ENCODE assay signal across 31 cellular contexts in the genomic region with DNA sequence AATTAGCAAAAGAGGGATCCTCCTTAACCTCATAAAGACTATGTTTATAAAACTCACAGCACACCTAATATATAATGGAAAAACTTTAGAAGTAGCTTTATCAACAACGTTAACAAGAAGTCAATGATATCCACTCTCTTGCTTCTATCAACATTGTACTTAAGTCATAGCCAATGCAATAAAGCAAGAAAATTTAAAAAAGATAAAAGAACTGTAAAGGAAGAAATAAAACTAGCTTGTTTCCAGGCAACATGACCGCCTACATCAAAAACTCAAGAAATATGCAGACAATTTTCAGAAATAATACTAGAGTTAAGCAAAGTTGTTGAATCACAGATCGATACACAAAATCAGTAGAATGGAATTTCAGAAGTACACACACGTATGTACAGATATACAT.
DNase-seq lines count a peak whose midpoint lies in the region; ATAC-seq, FAIRE-seq and TF ChIP-seq lines count a peak whose summit lies in the region.
"Had no signal": no experiment of that assay in that cellular context is flagged by ENCODE, and none has a peak within 500 bp of the region (broad histone marks: within the 10 kb centered on the region; RNA-seq: fewer than 3 reads in every experiment).

No MANE protein-coding gene starts in this region.

- no peak for TF ChIP-seq RAD21 in K562 (CRISPR knock-in tag; conservative IDR thresholded peaks at IDR 0.05 in 1 of 2, IDR thresholded peaks at IDR 0.05 in 1 of 2)

- H3K79me2 ChIP-seq in K562 (ENCODE audit: control insufficient read depth, insufficient read depth, low read length), result no peaks in the 10 kb centered on the region

- POLR2A ChIA-PET in HEK293 (lab: Yijun Ruan, JAX), result no interaction called here
- POLR2A ChIA-PET in K562 (lab: Yijun Ruan, JAX), result interaction anchor here (0.8 to 1.5 kb wide), 2 partner anchors 11 to 13 kb away, joined by 3 to 4 read pairs; no protein-coding TSS in a partner anchor

- H3K4me3 ChIP-seq in HEK293 (ENCODE audit: low read depth, low read length), result no peak overlapping the region
- no peak overlapping the region for H3K4me3 ChIP-seq in K562
- H3K4me3 ChIP-seq: A549; BLaER1; BLaER1 treated with 17β-estradiol and CSF1 and Interleukin-3, amounts not matched to agents 10 nM and 100 nM had no signal

- no peak for TF ChIP-seq EP300 in K562 (IDR thresholded peaks at IDR 0.05; ENCODE audit: low read length)

- H3K9me1 ChIP-seq in K562 (ENCODE audit: control insufficient read depth, insufficient read depth, low read length), result no peaks in the 10 kb centered on the region

- no peaks in the 10 kb centered on the region for H3K27me3 ChIP-seq in K562 (ENCODE audit: control insufficient read depth in 2 of 2, insufficient read depth in 2 of 2, low read length in 2 of 2)
- H3K27me3 ChIP-seq: BE2C; BLaER1; BLaER1 treated with 17β-estradiol and CSF1 and Interleukin-3, amounts not matched to agents 10 nM and 100 nM had no signal

- CTCF ChIA-PET in HEK293 (lab: Yijun Ruan, JAX), result interaction anchor here (1.0 kb wide), 1 partner anchor 97 kb away, joined by 4 read pairs; no protein-coding TSS in a partner anchor
- CTCF ChIA-PET in K562 (lab: Yijun Ruan, JAX; ENCODE audit: low intra/inter-chr PET ratio), result no interaction called here

- no peak overlapping the region for H2AFZ ChIP-seq in K562 (ENCODE audit: low read depth, low read length)

- H4K20me1 ChIP-seq in K562 (replicated peaks; ENCODE audit: control insufficient read depth, insufficient read depth, low read length), result no peaks in the 10 kb centered on the region
- H4K20me1 ChIP-seq: BLaER1; BLaER1 treated with 17β-estradiol and CSF1 and Interleukin-3, amounts not matched to agents 10 nM and 100 nM had no signal

- BruUV-seq in K562 (replicated peaks; lab: Mats Ljungman, UMichigan), result no TSS peak

- in situ Hi-C loops in K562 (cut with MboI), result no loop called here

- H3K27ac ChIP-seq in HEK293 (ENCODE audit: extremely low read depth, low read depth, low read length) (no peak overlapping the region), K562 (ENCODE audit: extremely low read depth, low read depth, low read length) (no peak overlapping the region)
- H3K27ac ChIP-seq: 22Rv1; A549; BLaER1; BLaER1 treated with 17β-estradiol and CSF1 and Interleukin-3, amounts not matched to agents 10 nM and 100 nM; C4-2B had no signal

- no peaks in the 10 kb centered on the region for H3K36me3 ChIP-seq in HEK293 (ENCODE audit: control insufficient read depth in 2 of 2, insufficient read depth in 1 of 2, low read length in 2 of 2)
- H3K36me3 ChIP-seq in K562 (ENCODE audit: control insufficient read depth, insufficient read depth, low read length), result no peaks in the 10 kb centered on the region; the same call in 2 of the 3 replicates
- H3K36me3 ChIP-seq: BE2C; BLaER1; BLaER1 treated with 17β-estradiol and CSF1 and Interleukin-3, amounts not matched to agents 10 nM and 100 nM had no signal

- intact Hi-C loops in K562 (cut with micrococcal nuclease), result no loop called here

- TF ChIP-seq CTCF in HEK293 (tag by site-specific recombination; IDR thresholded peaks at IDR 0.05) (no peak), K562 (IDR thresholded peaks at IDR 0.05 in 2 of 3, conservative IDR thresholded peaks at IDR 0.05 in 1 of 3; ENCODE audit: insufficient read depth in 2 of 3, low read depth in 1 of 3, low read length in 3 of 3) (no peak)

- no peak overlapping the region for H3K9ac ChIP-seq in K562 (ENCODE audit: insufficient read depth in 1 of 2, low read depth in 2 of 2, low read length in 2 of 2)
- H3K9ac ChIP-seq: BLaER1; BLaER1 treated with 17β-estradiol and CSF1 and Interleukin-3, amounts not matched to agents 10 nM and 100 nM had no signal

- FAIRE-seq in K562 (lab: Jason Lieb, UNC), result no peak
- FAIRE-seq: A204.1, A549, D721Med had no signal

- TF ChIP-seq POLR2A in K562 (conservative IDR thresholded peaks at IDR 0.05), result no peak

- no peak overlapping the region for H3K4me2 ChIP-seq in K562 (ENCODE audit: insufficient read depth, low read length)
- H3K4me2 ChIP-seq: A549; BLaER1; BLaER1 treated with 17β-estradiol and CSF1 and Interleukin-3, amounts not matched to agents 10 nM and 100 nM had no signal

- H3K9me3 ChIP-seq in HEK293 (ENCODE audit: control insufficient read depth, insufficient read depth, low read depth, low read length) (no peaks in the 10 kb centered on the region), K562 (replicated peaks; ENCODE audit: control insufficient read depth, insufficient read depth, low read depth, low read length) (no peaks in the 10 kb centered on the region; the same call in 1 of the 2 replicates)
- H3K9me3 ChIP-seq: A549, BE2C had no signal

- H3K4me1 ChIP-seq in HEK293 (ENCODE audit: control insufficient read depth, insufficient read depth, low read length) (no peaks in the 10 kb centered on the region), K562 (replicated peaks in 1 of 2; ENCODE audit: control insufficient read depth in 2 of 2, insufficient read depth in 2 of 2, low read length in 2 of 2) (peaks cover 0 to 7% of the 10 kb centered on the region in 2 experiments; a peak in 2 of 5 replicates)
- H3K4me1 ChIP-seq: A549; BE2C; BLaER1; BLaER1 treated with 17β-estradiol and CSF1 and Interleukin-3, amounts not matched to agents 10 nM and 100 nM; Caco-2 had no signal

- no peak for ATAC-seq in K562
- ATAC-seq: A549; CD8-positive, alpha-beta T cell had no signal

- 51% methylated on average over 4 of the region's 4 CpGs for WGBS in K562 (ENCODE audit: insufficient coverage, low coverage, missing lambda C conversion rate)

- DNase-seq in K562 (ENCODE audit: extremely low read depth in 1 of 4, low spot score in 3 of 4) (no peak), CD1c-positive myeloid dendritic cell (ENCODE audit: extremely low spot score) (no peak), NCI-H1092 treated with DMSO at 0.1 percent for 48 hours (lab: John Stamatoyannopoulos, UW) (no peak)
- DNase-seq: 8988T; ACHN; AML-193; BE2C; C1 segment of cervical spinal cord; Caco-2; Calu3; CD4-positive, alpha-beta memory T cell; CD4-positive, alpha-beta T cell; CD4-positive, CD25-positive, alpha-beta regulatory T cell; CD8-positive, alpha-beta memory T cell; CD8-positive, alpha-beta T cell; COR-L47; DMS 273 treated with DMSO at 0.1 percent for 48 hours; DMS153; DMS53; DMS79; DMS79 treated with DMSO at 0.1 percent for 48 hours; DND-41; EL had no signal

TF ChIP-seq in HEK293, 187 proteins besides CTCF, POLR2A, EP300 and RAD21:
- TF ChIP-seq ZSCAN16 (tag by site-specific recombination; IDR thresholded peaks at IDR 0.05) (no peak), SETDB1 (IDR thresholded peaks at IDR 0.05; ENCODE audit: insufficient read length, low read length) (peak; percentile 83)

TF ChIP-seq in K562, 482 proteins besides CTCF, POLR2A, EP300 and RAD21:
- TF ChIP-seq NCOA1 (IDR thresholded peaks at IDR 0.05; ENCODE audit: low read depth) (no peak), TRIM24 (IDR thresholded peaks at IDR 0.05) (peak in 1 of 2 experiments; percentile 42; a peak in 1 of 4 replicates), DMBX1 (CRISPR knock-in tag; IDR thresholded peaks at IDR 0.05; ENCODE audit: borderline replicate concordance) (no peak), TBL1XR1 (IDR thresholded peaks at IDR 0.05; ENCODE audit: low read length in 2 of 2) (no peak), CBX3 (IDR thresholded peaks at IDR 0.05; ENCODE audit: borderline replicate concordance in 1 of 2, low read length in 2 of 2) (peak in 1 of 2 experiments; percentile 76; a peak in 2 of 3 replicates), ZNF586 (CRISPR knock-in tag; conservative IDR thresholded peaks at IDR 0.05) (no peak), TRIM28 (IDR thresholded peaks at IDR 0.05) (peak; percentile 55; the same call in 1 of the 2 replicates), RBM25 (IDR thresholded peaks at IDR 0.05; ENCODE audit: low read depth, low read length, severe bottlenecking) (peak; percentile 59), CBX5 (IDR thresholded peaks at IDR 0.05; ENCODE audit: borderline replicate concordance, low read depth) (no peak)
- TF ChIP-seq, protein P1, sequence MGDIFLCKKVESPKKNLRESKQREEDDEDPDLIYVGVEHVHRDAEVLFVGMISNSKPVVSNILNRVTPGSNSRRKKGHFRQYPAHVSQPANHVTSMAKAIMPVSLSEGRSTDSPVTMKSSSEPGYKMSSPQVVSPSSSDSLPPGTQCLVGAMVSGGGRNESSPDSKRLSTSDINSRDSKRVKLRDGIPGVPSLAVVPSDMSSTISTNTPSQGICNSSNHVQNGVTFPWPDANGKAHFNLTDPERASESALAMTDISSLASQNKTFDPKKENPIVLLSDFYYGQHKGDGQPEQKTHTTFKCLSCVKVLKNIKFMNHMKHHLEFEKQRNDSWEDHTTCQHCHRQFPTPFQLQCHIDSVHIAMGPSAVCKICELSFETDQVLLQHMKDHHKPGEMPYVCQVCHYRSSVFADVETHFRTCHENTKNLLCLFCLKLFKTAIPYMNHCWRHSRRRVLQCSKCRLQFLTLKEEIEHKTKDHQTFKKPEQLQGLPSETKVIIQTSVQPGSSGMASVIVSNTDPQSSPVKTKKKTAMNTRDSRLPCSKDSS (IDR thresholded peaks at IDR 0.05; ENCODE audit: low read depth, partially characterized antibody), result peak; percentile 34
